Comparison of ENCODE assay signal across 9 cellular contexts in the genomic region with DNA sequence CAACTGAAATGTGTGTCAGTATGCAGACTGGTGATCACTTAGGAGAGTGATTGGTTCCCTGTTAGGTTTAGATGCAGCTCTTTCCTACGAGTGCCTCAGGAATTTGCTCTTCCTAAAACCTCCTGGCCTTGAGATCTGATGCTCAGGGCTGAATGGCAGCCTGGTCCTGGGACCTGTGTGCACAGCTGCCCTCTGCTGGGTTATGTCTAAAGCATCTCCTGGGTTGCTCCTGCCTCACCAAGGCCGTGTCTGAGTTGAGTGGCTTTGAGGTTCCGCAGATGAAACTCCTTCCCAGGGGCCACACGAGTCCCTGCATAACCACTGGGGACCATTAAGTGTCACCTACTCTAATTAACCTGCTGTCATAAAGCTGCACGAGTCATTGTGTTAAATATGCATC. TPM values are rescaled to one million over a fixed set of nuclear protein-coding genes. Genes with fewer than 3 reads are reported as not detected.
DNase-seq lines count a peak whose midpoint lies in the region; ATAC-seq and TF ChIP-seq lines count a peak whose summit lies in the region.
"Had no signal": no experiment of that assay in that cellular context is flagged by ENCODE, and none has a peak within 500 bp of the region (broad histone marks: within the 10 kb centered on the region; RNA-seq: fewer than 3 reads in every experiment).

No MANE protein-coding gene starts in this region.

- H3K4me3 Mint-ChIP-seq in Caco-2 (ENCODE audit: unreplicated experiment): no peak overlapping the region

- CTCF ChIA-PET in Caco-2 (lab: Charles Lee): interaction anchor here (0.9 kb wide), 1 partner anchor 9 kb away, joined by 3 read pairs; no protein-coding TSS in a partner anchor

- TF ChIP-seq CTCF in Caco-2 (IDR thresholded peaks at IDR 0.05; ENCODE audit: insufficient read depth in 1 of 2, low read depth in 1 of 2, low read length in 1 of 2, severe bottlenecking in 1 of 2, unreplicated experiment in 1 of 2) (peak; percentile 42 to 56), brain microvascular endothelial cell (IDR thresholded peaks at IDR 0.05; ENCODE audit: low read depth, low read length, missing control alignments) (peak; percentile 69), lower lobe of right lung (IDR thresholded peaks at IDR 0.05) (no peak)

- no peaks in the 10 kb centered on the region for H3K27me3 Mint-ChIP-seq in Caco-2 (ENCODE audit: insufficient read depth, unreplicated experiment)

- no peaks in the 10 kb centered on the region for H3K9me3 ChIP-seq in Caco-2
- no peaks in the 10 kb centered on the region for H3K9me3 ChIP-seq in lower lobe of right lung

- DNase-seq in Caco-2 (peak in 1 of 2 experiments; percentile 51), HuH-7 (ENCODE audit: low spot score) (peak; percentile 63), brain microvascular endothelial cell (no peak), lower lobe of right lung (no peak)
- DNase-seq: activated gamma-delta T cell had no signal

- POLR2A ChIA-PET in Caco-2 (lab: Charles Lee): no interaction called here

- no peaks in the 10 kb centered on the region for H3K4me1 Mint-ChIP-seq in Caco-2 (ENCODE audit: low read depth, unreplicated experiment)

- in situ Hi-C loops in brain microvascular endothelial cell (cut with HindIII; ENCODE audit: low pct_ligation_motif_present, low sequenced_read_pairs): no loop called here

- BruUV-seq in Caco-2 (replicated peaks; lab: Mats Ljungman, UMichigan): no TSS peak

- ATAC-seq in lower lobe of right lung (peak; percentile 51 to 53), GM19324 (IDR thresholded peaks at IDR 0.05; ENCODE audit: low FRiP score, unreplicated experiment) (no peak), HG02885 (IDR thresholded peaks at IDR 0.05; ENCODE audit: poor library complexity, unreplicated experiment) (no peak), HG02938 (IDR thresholded peaks at IDR 0.05; ENCODE audit: unreplicated experiment) (no peak), GM19397 (IDR thresholded peaks at IDR 0.05; ENCODE audit: unreplicated experiment) (no peak)

- H3K27me3 ChIP-seq in Caco-2 (replicated peaks; ENCODE audit: control insufficient read depth, insufficient read depth, low read length): no peaks in the 10 kb centered on the region
- no peaks in the 10 kb centered on the region for H3K27me3 ChIP-seq in brain microvascular endothelial cell (replicated peaks)
- no peaks in the 10 kb centered on the region for H3K27me3 ChIP-seq in lower lobe of right lung (ENCODE audit: low read depth)

- H3K4me1 ChIP-seq in Caco-2: no peaks in the 10 kb centered on the region
- peaks cover 38% of the 10 kb centered on the region for H3K4me1 ChIP-seq in lower lobe of right lung

- H3K4me3 ChIP-seq in Caco-2 (ENCODE audit: low read depth, low read length) (no peak overlapping the region), brain microvascular endothelial cell (ENCODE audit: low read depth, low read length) (no peak overlapping the region), lower lobe of right lung (no peak overlapping the region)

- H3K36me3 ChIP-seq in Caco-2 (ENCODE audit: control insufficient read depth, insufficient read depth, low read length) (no peaks in the 10 kb centered on the region; the same call in 1 of the 2 replicates), brain microvascular endothelial cell (replicated peaks) (no peaks in the 10 kb centered on the region), lower lobe of right lung (peaks cover 15% of the 10 kb centered on the region)

- H3K9me3 Mint-ChIP-seq in Caco-2 (ENCODE audit: unreplicated experiment): no peaks in the 10 kb centered on the region

- intact Hi-C loops in Caco-2 (cut with micrococcal nuclease; ENCODE audit: unreplicated experiment) (loop anchor here (1.0 kb wide), 1 partner anchor 84 kb away; no protein-coding TSS in a partner anchor), lower lobe of right lung (cut with DNase I) (no loop called here)

- H3K27ac ChIP-seq in brain microvascular endothelial cell: no peak overlapping the region
- H3K27ac ChIP-seq in lower lobe of right lung: peak overlapping the region; percentile 13

- H3K36me3 Mint-ChIP-seq in Caco-2 (ENCODE audit: insufficient read depth, unreplicated experiment): no peaks in the 10 kb centered on the region

- no peak overlapping the region for H3K27ac Mint-ChIP-seq in Caco-2 (ENCODE audit: unreplicated experiment)

RNA-seq across cellular contexts. Expression of gene MVB12B, which starts 59.5 kb away (rescaled TPM):
- total RNA-seq in Caco-2 (2022) (20.8 and 24.4 TPM in 2 replicates), lower lobe of right lung (47.8 TPM)

Comparison
In these comparisons a context has a peak if more than half of its experiments do, and no peak if none do; other contexts are left out.
1. ATAC-seq: peak in lower lobe of right lung (2 of 2); none in GM19324 (single experiment), HG02885 (single experiment), HG02938 (single experiment) and GM19397 (single experiment).